ENCODE assay signal across 8 cellular contexts in genomic region chr10:101095550-101096213, GRCh38. TPM values are rescaled to one million over a fixed set of nuclear protein-coding genes. Genes with fewer than 3 reads are reported as not detected.
A peak's percentile ranks its signal among the peaks of the same experiment; 100 is the strongest.
DNase-seq lines count a peak whose midpoint lies in the region; ATAC-seq and TF ChIP-seq lines count a peak whose summit lies in the region.

No MANE protein-coding gene starts in this region.

- no peaks in the 10 kb centered on the region for H4K20me1 ChIP-seq in OCI-LY7 (ENCODE audit: insufficient read depth, low read length)
- no peaks in the 10 kb centered on the region for H4K20me1 ChIP-seq in neural cell (ENCODE audit: insufficient read depth)

- CTCF ChIA-PET in A673 (lab: Charles Lee) (interaction anchor here (0.5 to 7.2 kb wide), 13 partner anchors 9 to 70 kb away, joined by 3 to 106 read pairs (median 3); no protein-coding TSS in a partner anchor), OCI-LY7 (lab: Charles Lee; ENCODE audit: unreplicated experiment) (interaction anchor here (0.6 to 2.4 kb wide), 2 partner anchors 21 to 46 kb away, joined by 3 to 16 read pairs; no protein-coding TSS in a partner anchor)

- intact Hi-C loops in A673 (cut with micrococcal nuclease; ENCODE audit: unreplicated experiment) (loop anchor here (1.0 kb wide), 1 partner anchor 47 kb away; no protein-coding TSS in a partner anchor), OCI-LY7 (cut with micrococcal nuclease; ENCODE audit: unreplicated experiment) (loop anchor here (1.0 kb wide), 2 partner anchors 43 to 47 kb away; no protein-coding TSS in a partner anchor)

- TF ChIP-seq RAD21 in neural cell (conservative IDR thresholded peaks at IDR 0.05) = peak; percentile 32

- H3K27ac ChIP-seq in A673 (ENCODE audit: low read depth, low read length, poor library complexity, severe bottlenecking) (no peak overlapping the region), OCI-LY7 (ENCODE audit: low read depth, low read length, poor library complexity, severe bottlenecking) (no peak overlapping the region), neural cell (ENCODE audit: low read length) (no peak overlapping the region), substantia nigra (ENCODE audit: low read depth, low read length, poor library complexity, severe bottlenecking) (no peak overlapping the region)

- in situ Hi-C loops in GM13977 (cut with MboI; ENCODE audit: low pct_unique_long_range_greater_than_20kb, low sequenced_read_pairs, unreplicated experiment) = no loop called here

- H3K4me2 ChIP-seq in OCI-LY7 (ENCODE audit: low read length) (peak overlapping the region; percentile 16), neural cell (ENCODE audit: low read length) (no peak overlapping the region)

- no peak overlapping the region for H3K4me3 ChIP-seq in A673 (ENCODE audit: low read depth, low read length, poor library complexity, severe bottlenecking)
- H3K4me3 ChIP-seq in OCI-LY7 (ENCODE audit: low read depth, low read length, poor library complexity, severe bottlenecking) = no peak overlapping the region
- H3K4me3 ChIP-seq in neural cell (ENCODE audit: low read length) = no peak overlapping the region

- H3K27me3 ChIP-seq in A673 (replicated peaks; ENCODE audit: insufficient read depth, low read depth, low read length, poor library complexity) (peaks cover 13% of the 10 kb centered on the region), neural cell (ENCODE audit: insufficient read depth, low read depth, low read length) (peaks cover 48% of the 10 kb centered on the region)

- POLR2A ChIA-PET in A673 (lab: Charles Lee; ENCODE audit: low non-redundant PET) (no interaction called here), OCI-LY7 (lab: Charles Lee) (interaction anchor here (1.4 kb wide), 1 partner anchor 12 kb away, joined by 4 read pairs; no protein-coding TSS in a partner anchor)

- no peaks in the 10 kb centered on the region for H3F3A ChIP-seq in neural cell (ENCODE audit: insufficient read depth, low read length, poor library complexity, severe bottlenecking)

- no peaks in the 10 kb centered on the region for H3K9me2 ChIP-seq in OCI-LY7 (ENCODE audit: insufficient read depth, low read length)
- H3K9me2 ChIP-seq in neural cell (ENCODE audit: insufficient read depth, low read length) = no peaks in the 10 kb centered on the region

- peak; percentile 74 for ATAC-seq in HG03521 (IDR thresholded peaks at IDR 0.05; ENCODE audit: unreplicated experiment)

- peak; percentile 88 for TF ChIP-seq CTCF in A673 (conservative IDR thresholded peaks at IDR 0.05; ENCODE audit: low read depth, low read length)
- peak; percentile 89 for TF ChIP-seq CTCF in GM13977 (IDR thresholded peaks at IDR 0.05; ENCODE audit: extremely low read depth, insufficient read depth, missing control alignments)
- peak; percentile 87 for TF ChIP-seq CTCF in OCI-LY7 (conservative IDR thresholded peaks at IDR 0.05; ENCODE audit: low read length)
- TF ChIP-seq CTCF in neural cell (IDR thresholded peaks at IDR 0.05; ENCODE audit: poor library complexity, severe bottlenecking) = peak; percentile 68

- no peak for TF ChIP-seq EP300 in neural cell (conservative IDR thresholded peaks at IDR 0.05; ENCODE audit: poor library complexity, severe bottlenecking)

- H3K4me1 ChIP-seq in A673 (ENCODE audit: insufficient read depth, low read length, poor library complexity, severe bottlenecking) = no peaks in the 10 kb centered on the region
- peaks cover 8% of the 10 kb centered on the region for H3K4me1 ChIP-seq in OCI-LY7 (ENCODE audit: insufficient read depth, low read length, poor library complexity, severe bottlenecking)

- H3K79me2 ChIP-seq in OCI-LY7 (ENCODE audit: insufficient read depth, low read depth, low read length) = no peaks in the 10 kb centered on the region
- H3K79me2 ChIP-seq in neural cell (replicated peaks; ENCODE audit: insufficient read depth, low read length) = no peaks in the 10 kb centered on the region

- DNase-seq in A673 (ENCODE audit: low spot score) (peak; percentile 82), GM13977 (ENCODE audit: low spot score) (peak; percentile 85), OCI-LY7 (ENCODE audit: low spot score) (peak; percentile 72), activated T-cell treated with anti-CD3 and anti-CD28 coated beads for 4 hours (peak; percentile 59), fibroblast of gingiva (ENCODE audit: low read depth) (peak; percentile 19), substantia nigra (lab: John Stamatoyannopoulos, UW) (peak in 34 of 49 donors; percentile 1 to 48 (median 14))

- H3K9me3 ChIP-seq in A673 (ENCODE audit: low read depth, low read length, poor library complexity, severe bottlenecking) (no peaks in the 10 kb centered on the region), OCI-LY7 (ENCODE audit: low read length) (no peaks in the 10 kb centered on the region), neural cell (ENCODE audit: low read length) (no peaks in the 10 kb centered on the region)

- H3K36me3 ChIP-seq in A673 (ENCODE audit: insufficient read depth, low read length, poor library complexity, severe bottlenecking) (no peaks in the 10 kb centered on the region), OCI-LY7 (ENCODE audit: insufficient read depth, low read length) (no peaks in the 10 kb centered on the region), neural cell (ENCODE audit: insufficient read depth, low read length) (no peaks in the 10 kb centered on the region)

- H3K9ac ChIP-seq in neural cell (ENCODE audit: low read length) = no peak overlapping the region

- H2AFZ ChIP-seq in OCI-LY7 (ENCODE audit: low read length) (peak overlapping the region; percentile 66; the same call in 1 of the 2 replicates), neural cell (ENCODE audit: low read depth, low read length) (no peak overlapping the region)

- BruUV-seq in A673 (replicated peaks; lab: Mats Ljungman, UMichigan) = no TSS peak
- BruUV-seq in OCI-LY7 (replicated peaks; lab: Mats Ljungman, UMichigan) = no TSS peak

TF ChIP-seq in neural cell, 6 proteins besides CTCF, POLR2A, EP300 and RAD21:
- TF ChIP-seq SMC3 (conservative IDR thresholded peaks at IDR 0.05; ENCODE audit: poor library complexity) = peak; percentile 66
- TF ChIP-seq, protein P1, sequence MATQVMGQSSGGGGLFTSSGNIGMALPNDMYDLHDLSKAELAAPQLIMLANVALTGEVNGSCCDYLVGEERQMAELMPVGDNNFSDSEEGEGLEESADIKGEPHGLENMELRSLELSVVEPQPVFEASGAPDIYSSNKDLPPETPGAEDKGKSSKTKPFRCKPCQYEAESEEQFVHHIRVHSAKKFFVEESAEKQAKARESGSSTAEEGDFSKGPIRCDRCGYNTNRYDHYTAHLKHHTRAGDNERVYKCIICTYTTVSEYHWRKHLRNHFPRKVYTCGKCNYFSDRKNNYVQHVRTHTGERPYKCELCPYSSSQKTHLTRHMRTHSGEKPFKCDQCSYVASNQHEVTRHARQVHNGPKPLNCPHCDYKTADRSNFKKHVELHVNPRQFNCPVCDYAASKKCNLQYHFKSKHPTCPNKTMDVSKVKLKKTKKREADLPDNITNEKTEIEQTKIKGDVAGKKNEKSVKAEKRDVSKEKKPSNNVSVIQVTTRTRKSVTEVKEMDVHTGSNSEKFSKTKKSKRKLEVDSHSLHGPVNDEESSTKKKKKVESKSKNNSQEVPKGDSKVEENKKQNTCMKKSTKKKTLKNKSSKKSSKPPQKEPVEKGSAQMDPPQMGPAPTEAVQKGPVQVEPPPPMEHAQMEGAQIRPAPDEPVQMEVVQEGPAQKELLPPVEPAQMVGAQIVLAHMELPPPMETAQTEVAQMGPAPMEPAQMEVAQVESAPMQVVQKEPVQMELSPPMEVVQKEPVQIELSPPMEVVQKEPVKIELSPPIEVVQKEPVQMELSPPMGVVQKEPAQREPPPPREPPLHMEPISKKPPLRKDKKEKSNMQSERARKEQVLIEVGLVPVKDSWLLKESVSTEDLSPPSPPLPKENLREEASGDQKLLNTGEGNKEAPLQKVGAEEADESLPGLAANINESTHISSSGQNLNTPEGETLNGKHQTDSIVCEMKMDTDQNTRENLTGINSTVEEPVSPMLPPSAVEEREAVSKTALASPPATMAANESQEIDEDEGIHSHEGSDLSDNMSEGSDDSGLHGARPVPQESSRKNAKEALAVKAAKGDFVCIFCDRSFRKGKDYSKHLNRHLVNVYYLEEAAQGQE (IDR thresholded peaks at IDR 0.05; ENCODE audit: borderline replicate concordance) = no peak

RNA-seq across cellular contexts. Expression of gene KAZALD1, which starts 33.9 kb away (rescaled TPM):
- total RNA-seq in A673 (2021) (12.5 and 19.2 TPM in 2 replicates), OCI-LY7 (2022) (32.2 and 36.4 TPM in 2 replicates)
- total RNA-seq in OCI-LY7 (2014; rRNA removed; shearing (Covaris generic)) = 9.7 and 18.8 TPM in 2 replicates
- 1.2 and 1.6 TPM in 2 replicates for polyA plus RNA-seq in neural cell
- polyA minus RNA-seq in neural cell = 1.5 and 1.6 TPM in 2 replicates

RNA-seq across cellular contexts. Expression of gene TLX1, which starts 35.4 kb away (rescaled TPM):
- total RNA-seq in A673 (2021) (0.17 TPM in 1 of 2 replicates, not detected in the other), OCI-LY7 (2022) (not detected in 2 replicates)
- total RNA-seq in OCI-LY7 (2014; rRNA removed; shearing (Covaris generic)) = not detected in 2 replicates
- not detected in 2 replicates for polyA plus RNA-seq in neural cell
- polyA minus RNA-seq in neural cell = not detected in 2 replicates

Comparison
In these comparisons a context has a peak if more than half of its experiments do, and no peak if none do; other contexts are left out.
1. DNase-seq: peak in every context shown above with its lines; median percentile 85 in GM13977; 82 in A673; 72 in OCI-LY7; 59 in activated T-cell treated with anti-CD3 and anti-CD28 coated beads for 4 hours; 19 in fibroblast of gingiva; 14 in substantia nigra.